Comparison of ENCODE assay signal across 7 cellular contexts in genomic region chr11:67442504-67443398, GRCh38. TPM values are rescaled to one million over a fixed set of nuclear protein-coding genes. Genes with fewer than 3 reads are reported as not detected.
DNase-seq lines count a peak whose midpoint lies in the region; ATAC-seq and TF ChIP-seq lines count a peak whose summit lies in the region.

No MANE protein-coding gene starts in this region.

- peak overlapping the region; percentile 92 for H3K27ac ChIP-seq in substantia nigra (ENCODE audit: low read depth, low read length, poor library complexity, severe bottlenecking)

- H3K4me1 Mint-ChIP-seq in activated T-helper 17 cell treated with anti-CD3 and anti-CD28 coated beads, Interleukin-2, amount 50 U/mL, for 72 hours, result peaks cover 22% of the 10 kb centered on the region

- peak overlapping the region; percentile 95 for H3K4me3 Mint-ChIP-seq in activated T-helper 17 cell treated with anti-CD3 and anti-CD28 coated beads, Interleukin-2, amount 50 U/mL, for 72 hours

- H3K27ac Mint-ChIP-seq in activated T-helper 17 cell treated with anti-CD3 and anti-CD28 coated beads, Interleukin-2, amount 50 U/mL, for 72 hours, result peak overlapping the region; percentile 75

- H3K27me3 Mint-ChIP-seq in activated T-helper 17 cell treated with anti-CD3 and anti-CD28 coated beads, Interleukin-2, amount 50 U/mL, for 72 hours, result no peaks in the 10 kb centered on the region

- H3K4me3 ChIP-seq in HFF-Myc (replicated peaks; ENCODE audit: low read depth, low read length) (peak overlapping the region; percentile 75), iPS-18c (ENCODE audit: insufficient read depth, low read depth, low read length) (peak overlapping the region; percentile 77)

- no peak for ATAC-seq in activated T-helper 17 cell treated with anti-CD3 and anti-CD28 coated beads, Interleukin-2, amount 50 U/mL, for 72 hours (replicated peaks)

- H3K9me3 Mint-ChIP-seq in activated T-helper 17 cell treated with anti-CD3 and anti-CD28 coated beads, Interleukin-2, amount 50 U/mL, for 72 hours, result no peaks in the 10 kb centered on the region

- H3K9me3 ChIP-seq in iPS-18c (ENCODE audit: control insufficient read depth, insufficient read depth, low read length), result peaks cover 8% of the 10 kb centered on the region

- DNase-seq in HFF-Myc (ENCODE audit: extremely low read depth, low read depth), result no peak
- DNase-seq in substantia nigra (lab: John Stamatoyannopoulos, UW), result peak in 1 of 49 donors; percentile 52
- DNase-seq in globus pallidus (ENCODE audit: low spot score), result no peak
- no peak for DNase-seq in activated CD4-positive, alpha-beta T cell treated with anti-CD3 and anti-CD28 coated beads, Interleukin-2, amount 50 U/mL, for 4 hours
- no peak for DNase-seq in OCI-M2 (lab: John Stamatoyannopoulos, UW; ENCODE audit: unreplicated experiment)

- H3K36me3 Mint-ChIP-seq in activated T-helper 17 cell treated with anti-CD3 and anti-CD28 coated beads, Interleukin-2, amount 50 U/mL, for 72 hours (ENCODE audit: low read depth), result peaks cover 28% of the 10 kb centered on the region

- no peak for TF ChIP-seq CTCF in HFF-Myc (IDR thresholded peaks at IDR 0.05; ENCODE audit: low read depth, low read length, missing control alignments)

RNA-seq across cellular contexts. Expression of gene CORO1B, which starts 0.5 kb away (rescaled TPM):
- total RNA-seq in activated T-helper 17 cell treated with anti-CD3 and anti-CD28 coated beads, Interleukin-2, amount 50 U/mL, for 72 hours, result 100 to 1,000 TPM; 303 to 326 TPM

RNA-seq across cellular contexts. Expression of gene PTPRCAP, which starts 5.3 kb away (rescaled TPM):
- 100 to 1,000 TPM; 112 to 228 TPM for total RNA-seq in activated T-helper 17 cell treated with anti-CD3 and anti-CD28 coated beads, Interleukin-2, amount 50 U/mL, for 72 hours

RNA-seq across cellular contexts. Expression of gene GPR152, which starts 9.8 kb away (rescaled TPM):
- total RNA-seq in activated T-helper 17 cell treated with anti-CD3 and anti-CD28 coated beads, Interleukin-2, amount 50 U/mL, for 72 hours, result not detected

RNA-seq across cellular contexts. Expression of gene CABP4, which starts 12.4 kb away (rescaled TPM):
- 1 to 10 TPM in 1 of 2 donors, under 1 TPM in 1; 0.32 to 2.2 TPM for total RNA-seq in activated T-helper 17 cell treated with anti-CD3 and anti-CD28 coated beads, Interleukin-2, amount 50 U/mL, for 72 hours

RNA-seq across cellular contexts. Expression of gene RPS6KB2, which starts 14.5 kb away (rescaled TPM):
- total RNA-seq in activated T-helper 17 cell treated with anti-CD3 and anti-CD28 coated beads, Interleukin-2, amount 50 U/mL, for 72 hours, result 10 to 100 TPM; 62.3 to 63.0 TPM
